ENCODE assay signal across 1 cellular context in the genomic region with DNA sequence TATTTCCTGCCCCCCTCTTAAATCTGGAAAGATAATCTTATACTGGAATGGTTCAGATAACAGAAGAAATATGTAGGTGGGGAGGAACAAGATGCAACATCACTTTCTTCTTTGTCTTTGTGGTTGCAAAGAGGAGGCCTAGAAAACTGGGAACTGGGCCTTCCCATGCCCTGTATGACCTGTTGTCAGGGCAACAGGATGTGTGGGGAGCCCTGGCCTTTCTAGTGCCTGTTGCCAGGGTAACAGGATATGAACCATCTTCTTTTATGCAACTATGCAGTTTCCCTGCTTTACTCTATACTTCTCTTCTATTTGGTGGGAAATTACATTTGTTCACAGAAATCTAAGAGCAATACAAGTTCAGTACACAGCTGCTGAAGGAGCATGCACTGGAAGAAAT.
TF ChIP-seq lines count a peak whose summit lies in the region.

No MANE protein-coding gene starts in this region.

TF ChIP-seq in IMR-90, 13 proteins besides CTCF, POLR2A, EP300 and RAD21:
- TF ChIP-seq MAFK (IDR thresholded peaks at IDR 0.05; ENCODE audit: low read depth, low read length) (peak; percentile 62), FOS (IDR thresholded peaks at IDR 0.05; ENCODE audit: low read depth, low read length) (no peak)
